ENCODE assay signal across 8 cellular contexts in the genomic region with DNA sequence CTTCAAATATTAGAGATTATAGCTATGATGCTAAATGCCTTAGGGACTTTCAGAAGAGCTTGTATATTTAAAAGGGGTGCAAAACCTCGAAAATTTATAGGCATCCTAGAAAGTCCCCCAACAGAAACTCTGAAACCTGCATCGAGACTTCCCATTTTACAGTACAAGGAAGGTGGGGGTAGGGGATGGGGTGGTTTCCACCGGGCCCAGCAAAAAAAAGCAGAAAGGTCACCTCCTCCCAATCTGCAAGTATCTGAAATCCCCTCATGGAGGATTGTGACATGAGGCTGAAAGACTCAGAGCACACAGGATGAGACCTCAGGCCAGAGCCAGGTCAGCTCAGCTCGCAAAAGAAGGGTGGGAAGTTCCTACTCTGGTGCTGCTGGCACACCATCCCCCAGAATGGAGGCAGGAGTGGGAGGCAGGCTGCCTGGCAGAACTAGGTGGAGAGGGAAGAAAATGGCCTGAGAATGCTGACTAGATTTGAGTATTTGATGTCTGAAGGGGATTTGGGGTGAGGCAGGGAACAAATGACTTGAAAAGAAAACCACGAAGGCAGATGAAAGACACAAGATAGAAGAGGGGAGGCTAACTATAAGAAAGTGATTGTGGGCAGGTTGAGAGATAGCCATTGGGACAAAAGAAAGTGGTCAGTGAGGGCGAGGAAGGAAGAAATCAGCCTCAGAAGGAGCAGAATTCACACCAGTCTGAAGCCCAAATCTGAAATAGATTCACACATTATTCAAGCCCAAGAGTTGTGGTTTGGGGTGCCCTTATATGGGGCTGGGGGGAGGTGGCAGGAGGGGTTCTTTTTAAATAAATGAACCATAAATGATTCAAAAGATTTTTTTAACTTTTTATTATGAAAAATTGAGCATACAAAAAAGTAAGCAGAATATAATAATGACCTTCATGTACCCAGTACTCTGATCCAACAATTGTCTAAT. TPM values are rescaled to one million over a fixed set of nuclear protein-coding genes. Genes with fewer than 3 reads are reported as not detected.
DNase-seq lines count a peak whose midpoint lies in the region; ATAC-seq and TF ChIP-seq lines count a peak whose summit lies in the region.

No MANE protein-coding gene starts in this region.

- H3K9me3 Mint-ChIP-seq in HFFc6: no peaks in the 10 kb centered on the region

- peak; percentile 35 for ATAC-seq in GM21447 (IDR thresholded peaks at IDR 0.05; ENCODE audit: unreplicated experiment)
- no peak for ATAC-seq in foreskin keratinocyte

- H3K4me1 ChIP-seq in HUES48 (ENCODE audit: control insufficient read depth, insufficient read depth, low read length) (peaks cover 5% of the 10 kb centered on the region), iPS-20b (ENCODE audit: insufficient read depth, low read length) (peaks cover 7% of the 10 kb centered on the region; the same call in 1 of the 2 replicates), foreskin keratinocyte (no peaks in the 10 kb centered on the region)

- DNase-seq in GM13977 (ENCODE audit: low spot score) (peak; percentile 21), midbrain (lab: John Stamatoyannopoulos, UW) (no peak), foreskin keratinocyte (no peak), amygdala (lab: John Stamatoyannopoulos, UW) (no peak), HFFc6 (no peak)

- no peak for TF ChIP-seq CTCF in GM13977 (IDR thresholded peaks at IDR 0.05; ENCODE audit: extremely low read depth, insufficient read depth, missing control alignments)
- no peak for TF ChIP-seq CTCF in foreskin keratinocyte (conservative IDR thresholded peaks at IDR 0.05)
- TF ChIP-seq CTCF in HFFc6 (IDR thresholded peaks at IDR 0.05): no peak

- peaks cover 5% of the 10 kb centered on the region; the same call in 1 of the 2 replicates for H3K36me3 Mint-ChIP-seq in HFFc6 (ENCODE audit: low read depth)

- H3K27me3 ChIP-seq in HUES48 (ENCODE audit: control insufficient read depth, insufficient read depth, low read length) (no peaks in the 10 kb centered on the region), iPS-20b (ENCODE audit: insufficient read depth, low read length) (no peaks in the 10 kb centered on the region), foreskin keratinocyte (no peaks in the 10 kb centered on the region)

- H3K9ac ChIP-seq in HUES48 (ENCODE audit: low read depth, low read length) (no peak overlapping the region), iPS-20b (ENCODE audit: low read depth, low read length) (no peak overlapping the region)

- no peak overlapping the region for H3K27ac Mint-ChIP-seq in HFFc6

- peaks cover 34% of the 10 kb centered on the region for H3K4me1 Mint-ChIP-seq in HFFc6 (ENCODE audit: low read depth)

- H3K27ac ChIP-seq in HUES48 (ENCODE audit: low read depth, low read length) (no peak overlapping the region), iPS-20b (ENCODE audit: low read length) (no peak overlapping the region), foreskin keratinocyte (no peak overlapping the region)

- H3K27me3 Mint-ChIP-seq in HFFc6 (ENCODE audit: insufficient read depth): no peaks in the 10 kb centered on the region

- H3K36me3 ChIP-seq in HUES48 (ENCODE audit: control insufficient read depth, insufficient read depth, low read length): no peaks in the 10 kb centered on the region
- H3K36me3 ChIP-seq in iPS-20b (ENCODE audit: insufficient read depth, low read depth, low read length): no peaks in the 10 kb centered on the region

- in situ Hi-C loops in GM13977 (cut with MboI; ENCODE audit: low pct_unique_long_range_greater_than_20kb, low sequenced_read_pairs, unreplicated experiment): no loop called here

- H3K4me3 Mint-ChIP-seq in HFFc6: no peak overlapping the region

- H3K4me3 ChIP-seq in HUES48 (ENCODE audit: low read depth, low read length) (peak overlapping the region; percentile 4; the same call in 1 of the 2 replicates), iPS-20b (ENCODE audit: low read length) (peak overlapping the region; percentile 27; the same call in 1 of the 2 replicates)

- no peaks in the 10 kb centered on the region for H3K9me3 ChIP-seq in HUES48 (ENCODE audit: control insufficient read depth, insufficient read depth, low read length)
- H3K9me3 ChIP-seq in iPS-20b (ENCODE audit: insufficient read depth, low read depth, low read length): no peaks in the 10 kb centered on the region

RNA-seq across cellular contexts. Expression of a gene that starts 22.5 kb away (rescaled TPM):
- 19.7 and 22.3 TPM in 2 replicates for total RNA-seq in foreskin keratinocyte
- 7.2 and 9.4 TPM in 2 replicates for polyA plus RNA-seq in foreskin keratinocyte
- 10 to 100 TPM; 56.8 to 81.2 (median 63.0) TPM for total RNA-seq in HFFc6 (2021; fragmentation: NEBNext Ultra II Directional; extraction: Animal tissue kit (Norgen Biotek cat#: 25700))
